8 cellular contexts compared by ENCODE assay signal in the genomic region with DNA sequence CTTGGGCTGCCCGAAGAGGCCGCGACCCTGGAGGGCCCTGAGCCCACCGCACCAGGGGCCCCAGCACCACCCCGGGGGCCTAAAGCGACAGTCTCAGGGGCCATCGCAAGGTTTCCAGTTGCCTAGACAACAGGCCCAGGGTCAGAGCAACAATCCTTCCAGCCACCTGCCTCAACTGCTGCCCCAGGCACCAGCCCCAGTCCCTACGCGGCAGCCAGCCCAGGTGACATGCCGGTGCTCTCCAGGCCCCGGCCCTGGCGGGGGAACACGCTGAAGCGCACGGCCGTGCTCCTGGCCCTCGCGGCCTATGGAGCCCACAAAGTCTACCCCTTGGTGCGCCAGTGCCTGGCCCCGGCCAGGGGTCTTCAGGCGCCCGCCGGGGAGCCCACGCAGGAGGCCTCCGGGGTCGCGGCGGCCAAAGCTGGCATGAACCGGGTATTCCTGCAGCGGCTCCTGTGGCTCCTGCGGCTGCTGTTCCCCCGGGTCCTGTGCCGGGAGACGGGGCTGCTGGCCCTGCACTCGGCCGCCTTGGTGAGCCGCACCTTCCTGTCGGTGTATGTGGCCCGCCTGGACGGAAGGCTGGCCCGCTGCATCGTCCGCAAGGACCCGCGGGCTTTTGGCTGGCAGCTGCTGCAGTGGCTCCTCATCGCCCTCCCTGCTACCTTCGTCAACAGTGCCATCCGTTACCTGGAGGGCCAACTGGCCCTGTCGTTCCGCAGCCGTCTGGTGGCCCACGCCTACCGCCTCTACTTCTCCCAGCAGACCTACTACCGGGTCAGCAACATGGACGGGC. TPM values are rescaled to one million over a fixed set of nuclear protein-coding genes. Genes with fewer than 3 reads are reported as not detected.
DNase-seq lines count a peak whose midpoint lies in the region; ATAC-seq and TF ChIP-seq lines count a peak whose summit lies in the region.

No MANE protein-coding gene starts in this region.

- 72% methylated on average over 54 of the region's 55 CpGs for WGBS in right cardiac atrium

- intact Hi-C loops in right cardiac atrium (cut with DNase I): no loop called here

- no peaks in the 10 kb centered on the region for H3K9me3 ChIP-seq in CD4-positive, CD25-positive, alpha-beta regulatory T cell (ENCODE audit: control insufficient read depth in 2 of 2, low read length in 2 of 2)
- no peaks in the 10 kb centered on the region for H3K9me3 ChIP-seq in right cardiac atrium (ENCODE audit: control insufficient read depth, low read length)

- no peaks in the 10 kb centered on the region for H3K27me3 Mint-ChIP-seq in CD4-positive, CD25-positive, alpha-beta regulatory T cell
- no peaks in the 10 kb centered on the region for H3K27me3 Mint-ChIP-seq in stimulated activated naive CD8-positive, alpha-beta T cell treated with anti-CD3 and anti-CD28 coated beads, Interleukin-15, amount 100 ng/mL, for 72 hours

- no peak for ATAC-seq in CD4-positive, CD25-positive, alpha-beta regulatory T cell (ENCODE audit: low read depth in 2 of 2)
- ATAC-seq in GM21528 (IDR thresholded peaks at IDR 0.05; ENCODE audit: low FRiP score, unreplicated experiment) (peak; percentile 16), right cardiac atrium (no peak), GM19467 (IDR thresholded peaks at IDR 0.05; ENCODE audit: unreplicated experiment) (no peak)
- peak; percentile 21 for ATAC-seq in stimulated activated naive CD8-positive, alpha-beta T cell treated with anti-CD3 and anti-CD28 coated beads, Interleukin-15, amount 100 ng/mL, for 72 hours

- no peak overlapping the region for H3K4me3 ChIP-seq in CD4-positive, CD25-positive, alpha-beta regulatory T cell (ENCODE audit: low read depth, low read length)
- peak overlapping the region; percentile 80 for H3K4me3 ChIP-seq in right cardiac atrium (ENCODE audit: low read length)

- in situ Hi-C loops in KBM-7 (cut with MboI; ENCODE audit: low pct_unique_long_range_greater_than_20kb, low sequenced_read_pairs): no loop called here

- H3K36me3 Mint-ChIP-seq in CD4-positive, CD25-positive, alpha-beta regulatory T cell: peaks cover 6% of the 10 kb centered on the region

- no peak for TF ChIP-seq CTCF in VCaP (conservative IDR thresholded peaks at IDR 0.05)

- no peaks in the 10 kb centered on the region for H3K27me3 ChIP-seq in CD4-positive, CD25-positive, alpha-beta regulatory T cell (ENCODE audit: control insufficient read depth, insufficient read depth, low read length)
- H3K27me3 ChIP-seq in right cardiac atrium (ENCODE audit: control insufficient read depth, insufficient read depth): no peaks in the 10 kb centered on the region

- peaks cover 0 to 39% (median 9%) of the 10 kb centered on the region in 4 donors for H3K4me1 Mint-ChIP-seq in CD4-positive, CD25-positive, alpha-beta regulatory T cell
- H3K4me1 Mint-ChIP-seq in stimulated activated naive CD8-positive, alpha-beta T cell treated with anti-CD3 and anti-CD28 coated beads, Interleukin-15, amount 100 ng/mL, for 72 hours: peaks cover 35% of the 10 kb centered on the region

- peak overlapping the region; percentile 76 for H3K27ac ChIP-seq in CD4-positive, CD25-positive, alpha-beta regulatory T cell (ENCODE audit: insufficient read depth, low read length, poor library complexity, severe bottlenecking)
- H3K27ac ChIP-seq in VCaP (peak overlapping the region; percentile 89), right cardiac atrium (ENCODE audit: low read length) (peak overlapping the region; percentile 96)

- peak in 1 of 3 donors; percentile 4 for DNase-seq in CD4-positive, CD25-positive, alpha-beta regulatory T cell
- DNase-seq in right cardiac atrium: peak in 2 of 3 donors; percentile 71
- DNase-seq in stimulated activated naive CD8-positive, alpha-beta T cell treated with anti-CD3 and anti-CD28 coated beads, Interleukin-15, amount 100 ng/mL, for 72 hours: no peak
- DNase-seq in KBM-7: no peak
- DNase-seq in DMS79 treated with DMSO at 0.1 percent for 48 hours (lab: John Stamatoyannopoulos, UW): no peak

- H3K9me3 Mint-ChIP-seq in CD4-positive, CD25-positive, alpha-beta regulatory T cell: peaks cover 0 to 1% (median 0%) of the 10 kb centered on the region in 7 donors
- H3K9me3 Mint-ChIP-seq in stimulated activated naive CD8-positive, alpha-beta T cell treated with anti-CD3 and anti-CD28 coated beads, Interleukin-15, amount 100 ng/mL, for 72 hours: no peaks in the 10 kb centered on the region

- H3K36me3 ChIP-seq in CD4-positive, CD25-positive, alpha-beta regulatory T cell (ENCODE audit: control insufficient read depth, insufficient read depth, low read length): peaks cover 5% of the 10 kb centered on the region

- H3K4me3 Mint-ChIP-seq in CD4-positive, CD25-positive, alpha-beta regulatory T cell: peak overlapping the region; percentile 51 to 92 (median 74)
- peak overlapping the region; percentile 72 to 80 for H3K4me3 Mint-ChIP-seq in stimulated activated naive CD8-positive, alpha-beta T cell treated with anti-CD3 and anti-CD28 coated beads, Interleukin-15, amount 100 ng/mL, for 72 hours

- H3K27ac Mint-ChIP-seq in CD4-positive, CD25-positive, alpha-beta regulatory T cell: no peak overlapping the region
- H3K27ac Mint-ChIP-seq in stimulated activated naive CD8-positive, alpha-beta T cell treated with anti-CD3 and anti-CD28 coated beads, Interleukin-15, amount 100 ng/mL, for 72 hours: no peak overlapping the region

- peaks cover 46% of the 10 kb centered on the region for H3K4me1 ChIP-seq in CD4-positive, CD25-positive, alpha-beta regulatory T cell (ENCODE audit: control insufficient read depth, insufficient read depth, low read length, poor library complexity, severe bottlenecking)
- H3K4me1 ChIP-seq in right cardiac atrium (ENCODE audit: control insufficient read depth, insufficient read depth, low read length): peaks cover 13% of the 10 kb centered on the region

RNA-seq across cellular contexts. Expression of gene ABCD1, which starts 0.6 kb away (rescaled TPM):
- 7.5 TPM for total RNA-seq in CD4-positive, CD25-positive, alpha-beta regulatory T cell
- polyA plus RNA-seq in CD4-positive, CD25-positive, alpha-beta regulatory T cell: 1 to 10 TPM; 1.1 to 3.4 (median 1.5) TPM
- 10 to 100 TPM; 14.1 to 15.9 (median 15.5) TPM for total RNA-seq in right cardiac atrium
- polyA plus RNA-seq in right cardiac atrium: 11.0 TPM

RNA-seq across cellular contexts. Expression of gene BCAP31, which starts 1.0 kb away (rescaled TPM):
- total RNA-seq in CD4-positive, CD25-positive, alpha-beta regulatory T cell: 99.9 TPM
- 100 to 1,000 TPM; 261 to 318 (median 276) TPM for polyA plus RNA-seq in CD4-positive, CD25-positive, alpha-beta regulatory T cell
- 100 to 1,000 TPM; 111 to 143 (median 123) TPM for total RNA-seq in right cardiac atrium
- 149 TPM for polyA plus RNA-seq in right cardiac atrium

RNA-seq across cellular contexts. Expression of gene SLC6A8, which starts 37.5 kb away (rescaled TPM):
- 3.4 TPM for total RNA-seq in CD4-positive, CD25-positive, alpha-beta regulatory T cell
- polyA plus RNA-seq in CD4-positive, CD25-positive, alpha-beta regulatory T cell: under 1 TPM; 0.08 to 0.72 (median 0.18) TPM
- 100 to 1,000 TPM; 107 to 191 (median 151) TPM for total RNA-seq in right cardiac atrium
- polyA plus RNA-seq in right cardiac atrium: 131 TPM

RNA-seq across cellular contexts. Expression of gene PLXNB3, which starts 38.8 kb away (rescaled TPM):
- 0.52 TPM for total RNA-seq in CD4-positive, CD25-positive, alpha-beta regulatory T cell
- polyA plus RNA-seq in CD4-positive, CD25-positive, alpha-beta regulatory T cell: not detected
- total RNA-seq in right cardiac atrium: 10 to 100 TPM in 1 of 4 donors, 1 to 10 TPM in 3; 7.0 to 10.9 (median 9.5) TPM
- 6.8 TPM for polyA plus RNA-seq in right cardiac atrium

RNA-seq across cellular contexts. Expression of gene PNCK, which starts 51.6 kb away (rescaled TPM):
- total RNA-seq in CD4-positive, CD25-positive, alpha-beta regulatory T cell: 0.54 TPM
- polyA plus RNA-seq in CD4-positive, CD25-positive, alpha-beta regulatory T cell: not detected
- total RNA-seq in right cardiac atrium: 10 to 100 TPM in 2 of 4 donors, 1 to 10 TPM in 2; 7.8 to 12.4 (median 11.0) TPM
- polyA plus RNA-seq in right cardiac atrium: 9.1 TPM

Comparison
In these comparisons a context has a peak if more than half of its experiments do, and no peak if none do; other contexts are left out.
1. ATAC-seq: peak in GM21528 (single experiment) and stimulated activated naive CD8-positive, alpha-beta T cell treated with anti-CD3 and anti-CD28 coated beads, Interleukin-15, amount 100 ng/mL, for 72 hours (single experiment); none in CD4-positive, CD25-positive, alpha-beta regulatory T cell (0 of 2), right cardiac atrium (0 of 2) and GM19467 (single experiment).
2. DNase-seq: peak in right cardiac atrium (2 of 3); none in stimulated activated naive CD8-positive, alpha-beta T cell treated with anti-CD3 and anti-CD28 coated beads, Interleukin-15, amount 100 ng/mL, for 72 hours (0 of 2), KBM-7 (single experiment) and DMS79 treated with DMSO at 0.1 percent for 48 hours (single experiment).
3. RNA of gene SLC6A8, which starts 37.5 kb away (total RNA-seq): 107 to 191 TPM in right cardiac atrium; 3.4 TPM in CD4-positive, CD25-positive, alpha-beta regulatory T cell (single experiment); every median in the first group is over 10 times any median in the second.
4. Peak in every context shown above with its lines, with median percentiles within 50 percentile points of each other: H3K27ac ChIP-seq.